In the genomic region with DNA sequence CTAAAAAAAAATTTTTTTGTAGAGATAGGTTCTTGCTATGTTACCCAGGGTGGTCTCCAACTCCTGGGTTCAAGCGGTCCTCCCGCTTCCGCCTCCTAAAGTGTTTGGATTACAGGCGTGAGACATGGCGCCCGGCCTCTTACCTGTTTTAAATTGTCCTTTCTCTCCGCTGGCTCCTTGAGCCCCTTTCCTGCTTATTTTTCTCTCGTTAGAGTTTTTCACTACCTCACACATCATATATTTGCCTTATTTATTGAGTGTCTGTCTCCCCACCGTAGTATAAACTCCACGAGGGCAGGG, we compare ENCODE assay signal across 1 cellular context.
A peak's percentile ranks its signal among the peaks of the same experiment; 100 is the strongest.
TF ChIP-seq lines count a peak whose summit lies in the region.

No MANE protein-coding gene starts in this region.

TF ChIP-seq in HepG2, 621 proteins besides CTCF, POLR2A, EP300 and RAD21:
- TF ChIP-seq ZNF207 (IDR thresholded peaks at IDR 0.05; ENCODE audit: borderline replicate concordance) (no peak), ZNF724P (CRISPR knock-in tag; IDR thresholded peaks at IDR 0.05; ENCODE audit: borderline replicate concordance) (0 out of 2 replicates have a peak, but pooled peaks have one; percentile 47), ZBTB20 (CRISPR knock-in tag; IDR thresholded peaks at IDR 0.05; ENCODE audit: borderline replicate concordance, low read depth) (peak; percentile 43; the same call in 1 of the 2 replicates), ZMYM3 (CRISPR knock-in tag; IDR thresholded peaks at IDR 0.05) (0 out of 2 replicates have a peak, but pooled peaks have one; percentile 11), ZNF335 (CRISPR knock-in tag; IDR thresholded peaks at IDR 0.05) (no peak), SNAPC2 (CRISPR knock-in tag; IDR thresholded peaks at IDR 0.05) (0 out of 2 replicates have a peak, but pooled peaks have one; percentile 48), ARNTL (CRISPR knock-in tag; IDR thresholded peaks at IDR 0.05) (0 out of 2 replicates have a peak, but pooled peaks have one; percentile 62), ZNF552 (CRISPR knock-in tag; IDR thresholded peaks at IDR 0.05; ENCODE audit: borderline replicate concordance) (0 out of 2 replicates have a peak, but pooled peaks have one; percentile 18), SAFB2 (CRISPR knock-in tag; IDR thresholded peaks at IDR 0.05; ENCODE audit: borderline replicate concordance, low read depth) (no peak), CBFB (CRISPR knock-in tag; IDR thresholded peaks at IDR 0.05) (0 out of 2 replicates have a peak, but pooled peaks have one; percentile 27), KMT2A (CRISPR knock-in tag; IDR thresholded peaks at IDR 0.05) (peak; percentile 1; the same call in 1 of the 2 replicates), ZMYM2 (CRISPR knock-in tag; IDR thresholded peaks at IDR 0.05) (0 out of 2 replicates have a peak, but pooled peaks have one; percentile 34), SP140L (CRISPR knock-in tag; IDR thresholded peaks at IDR 0.05; ENCODE audit: borderline replicate concordance) (0 out of 2 replicates have a peak, but pooled peaks have one; percentile 25), ZNF556 (CRISPR knock-in tag; IDR thresholded peaks at IDR 0.05; ENCODE audit: borderline replicate concordance) (0 out of 2 replicates have a peak, but pooled peaks have one; percentile 51), POGZ (CRISPR knock-in tag; IDR thresholded peaks at IDR 0.05) (no peak), ZSCAN9 (CRISPR knock-in tag; IDR thresholded peaks at IDR 0.05; ENCODE audit: borderline replicate concordance) (peak; percentile 35; the same call in 1 of the 2 replicates), ZNF160 (CRISPR knock-in tag; IDR thresholded peaks at IDR 0.05) (peak; percentile 31; the same call in 1 of the 2 replicates), MIER2 (CRISPR knock-in tag; IDR thresholded peaks at IDR 0.05) (peak; percentile 59; the same call in 1 of the 2 replicates), MEF2D (CRISPR knock-in tag; IDR thresholded peaks at IDR 0.05) (0 out of 2 replicates have a peak, but pooled peaks have one; percentile 54), ZBTB7B (CRISPR knock-in tag; IDR thresholded peaks at IDR 0.05) (0 out of 2 replicates have a peak, but pooled peaks have one; percentile 76), RBFOX2 (IDR thresholded peaks at IDR 0.05; ENCODE audit: low read depth, low read length) (no peak), SRY (CRISPR knock-in tag; IDR thresholded peaks at IDR 0.05) (0 out of 2 replicates have a peak, but pooled peaks have one; percentile 40), ZNF709 (CRISPR knock-in tag; IDR thresholded peaks at IDR 0.05) (0 out of 2 replicates have a peak, but pooled peaks have one; percentile 65), HNF4G (IDR thresholded peaks at IDR 0.05; ENCODE audit: borderline replicate concordance, low read depth, low read length) (no peak), HNF4G (CRISPR knock-in tag; IDR thresholded peaks at IDR 0.05; ENCODE audit: borderline replicate concordance, low read depth) (no peak), MYNN (CRISPR knock-in tag; IDR thresholded peaks at IDR 0.05; ENCODE audit: low read depth) (peak; percentile 67; the same call in 1 of the 2 replicates), MXD4 (CRISPR knock-in tag; IDR thresholded peaks at IDR 0.05) (0 out of 2 replicates have a peak, but pooled peaks have one; percentile 38), ZNF282 (IDR thresholded peaks at IDR 0.05; ENCODE audit: partially characterized antibody) (no peak), ZNF547 (CRISPR knock-in tag; IDR thresholded peaks at IDR 0.05) (0 out of 2 replicates have a peak, but pooled peaks have one; percentile 56), ZNF317 (CRISPR knock-in tag; IDR thresholded peaks at IDR 0.05) (peak; percentile 47; the same call in 1 of the 2 replicates), CEBPB (IDR thresholded peaks at IDR 0.05; ENCODE audit: borderline replicate concordance, low read depth, low read length) (no peak), E2F1 (CRISPR knock-in tag; IDR thresholded peaks at IDR 0.05) (no peak; the same call in 1 of the 2 replicates), TBX2 (CRISPR knock-in tag; IDR thresholded peaks at IDR 0.05; ENCODE audit: borderline replicate concordance) (no peak), LRRFIP1 (CRISPR knock-in tag; conservative IDR thresholded peaks at IDR 0.05) (no peak), KAT7 (CRISPR knock-in tag; IDR thresholded peaks at IDR 0.05; ENCODE audit: borderline replicate concordance) (no peak), ZNF350 (CRISPR knock-in tag; IDR thresholded peaks at IDR 0.05; ENCODE audit: borderline replicate concordance, low read depth) (0 out of 2 replicates have a peak, but pooled peaks have one; percentile 34), ZNF138 (CRISPR knock-in tag; IDR thresholded peaks at IDR 0.05; ENCODE audit: low read depth) (no peak)
- TF ChIP-seq, protein P1, sequence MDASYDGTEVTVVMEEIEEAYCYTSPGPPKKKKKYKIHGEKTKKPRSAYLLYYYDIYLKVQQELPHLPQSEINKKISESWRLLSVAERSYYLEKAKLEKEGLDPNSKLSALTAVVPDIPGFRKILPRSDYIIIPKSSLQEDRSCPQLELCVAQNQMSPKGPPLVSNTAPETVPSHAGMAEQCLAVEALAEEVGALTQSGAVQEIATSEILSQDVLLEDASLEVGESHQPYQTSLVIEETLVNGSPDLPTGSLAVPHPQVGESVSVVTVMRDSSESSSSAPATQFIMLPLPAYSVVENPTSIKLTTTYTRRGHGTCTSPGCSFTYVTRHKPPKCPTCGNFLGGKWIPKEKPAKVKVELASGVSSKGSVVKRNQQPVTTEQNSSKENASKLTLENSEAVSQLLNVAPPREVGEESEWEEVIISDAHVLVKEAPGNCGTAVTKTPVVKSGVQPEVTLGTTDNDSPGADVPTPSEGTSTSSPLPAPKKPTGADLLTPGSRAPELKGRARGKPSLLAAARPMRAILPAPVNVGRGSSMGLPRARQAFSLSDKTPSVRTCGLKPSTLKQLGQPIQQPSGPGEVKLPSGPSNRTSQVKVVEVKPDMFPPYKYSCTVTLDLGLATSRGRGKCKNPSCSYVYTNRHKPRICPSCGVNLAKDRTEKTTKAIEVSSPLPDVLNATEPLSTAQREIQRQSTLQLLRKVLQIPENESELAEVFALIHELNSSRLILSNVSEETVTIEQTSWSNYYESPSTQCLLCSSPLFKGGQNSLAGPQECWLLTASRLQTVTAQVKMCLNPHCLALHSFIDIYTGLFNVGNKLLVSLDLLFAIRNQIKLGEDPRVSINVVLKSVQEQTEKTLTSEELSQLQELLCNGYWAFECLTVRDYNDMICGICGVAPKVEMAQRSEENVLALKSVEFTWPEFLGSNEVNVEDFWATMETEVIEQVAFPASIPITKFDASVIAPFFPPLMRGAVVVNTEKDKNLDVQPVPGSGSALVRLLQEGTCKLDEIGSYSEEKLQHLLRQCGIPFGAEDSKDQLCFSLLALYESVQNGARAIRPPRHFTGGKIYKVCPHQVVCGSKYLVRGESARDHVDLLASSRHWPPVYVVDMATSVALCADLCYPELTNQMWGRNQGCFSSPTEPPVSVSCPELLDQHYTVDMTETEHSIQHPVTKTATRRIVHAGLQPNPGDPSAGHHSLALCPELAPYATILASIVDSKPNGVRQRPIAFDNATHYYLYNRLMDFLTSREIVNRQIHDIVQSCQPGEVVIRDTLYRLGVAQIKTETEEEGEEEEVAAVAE (CRISPR knock-in tag; IDR thresholded peaks at IDR 0.05; ENCODE audit: borderline replicate concordance), result 0 out of 2 replicates have a peak, but pooled peaks have one; percentile 72
- TF ChIP-seq, protein P2, sequence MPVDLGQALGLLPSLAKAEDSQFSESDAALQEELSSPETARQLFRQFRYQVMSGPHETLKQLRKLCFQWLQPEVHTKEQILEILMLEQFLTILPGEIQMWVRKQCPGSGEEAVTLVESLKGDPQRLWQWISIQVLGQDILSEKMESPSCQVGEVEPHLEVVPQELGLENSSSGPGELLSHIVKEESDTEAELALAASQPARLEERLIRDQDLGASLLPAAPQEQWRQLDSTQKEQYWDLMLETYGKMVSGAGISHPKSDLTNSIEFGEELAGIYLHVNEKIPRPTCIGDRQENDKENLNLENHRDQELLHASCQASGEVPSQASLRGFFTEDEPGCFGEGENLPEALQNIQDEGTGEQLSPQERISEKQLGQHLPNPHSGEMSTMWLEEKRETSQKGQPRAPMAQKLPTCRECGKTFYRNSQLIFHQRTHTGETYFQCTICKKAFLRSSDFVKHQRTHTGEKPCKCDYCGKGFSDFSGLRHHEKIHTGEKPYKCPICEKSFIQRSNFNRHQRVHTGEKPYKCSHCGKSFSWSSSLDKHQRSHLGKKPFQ (CRISPR knock-in tag; IDR thresholded peaks at IDR 0.05; ENCODE audit: insufficient replicate concordance), result peak; percentile 69
- TF ChIP-seq, protein P3, sequence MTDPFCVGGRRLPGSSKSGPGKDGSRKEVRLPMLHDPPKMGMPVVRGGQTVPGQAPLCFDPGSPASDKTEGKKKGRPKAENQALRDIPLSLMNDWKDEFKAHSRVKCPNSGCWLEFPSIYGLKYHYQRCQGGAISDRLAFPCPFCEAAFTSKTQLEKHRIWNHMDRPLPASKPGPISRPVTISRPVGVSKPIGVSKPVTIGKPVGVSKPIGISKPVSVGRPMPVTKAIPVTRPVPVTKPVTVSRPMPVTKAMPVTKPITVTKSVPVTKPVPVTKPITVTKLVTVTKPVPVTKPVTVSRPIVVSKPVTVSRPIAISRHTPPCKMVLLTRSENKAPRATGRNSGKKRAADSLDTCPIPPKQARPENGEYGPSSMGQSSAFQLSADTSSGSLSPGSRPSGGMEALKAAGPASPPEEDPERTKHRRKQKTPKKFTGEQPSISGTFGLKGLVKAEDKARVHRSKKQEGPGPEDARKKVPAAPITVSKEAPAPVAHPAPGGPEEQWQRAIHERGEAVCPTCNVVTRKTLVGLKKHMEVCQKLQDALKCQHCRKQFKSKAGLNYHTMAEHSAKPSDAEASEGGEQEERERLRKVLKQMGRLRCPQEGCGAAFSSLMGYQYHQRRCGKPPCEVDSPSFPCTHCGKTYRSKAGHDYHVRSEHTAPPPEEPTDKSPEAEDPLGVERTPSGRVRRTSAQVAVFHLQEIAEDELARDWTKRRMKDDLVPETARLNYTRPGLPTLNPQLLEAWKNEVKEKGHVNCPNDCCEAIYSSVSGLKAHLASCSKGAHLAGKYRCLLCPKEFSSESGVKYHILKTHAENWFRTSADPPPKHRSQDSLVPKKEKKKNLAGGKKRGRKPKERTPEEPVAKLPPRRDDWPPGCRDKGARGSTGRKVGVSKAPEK (CRISPR knock-in tag; IDR thresholded peaks at IDR 0.05; ENCODE audit: borderline replicate concordance), result peak; percentile 58; the same call in 1 of the 2 replicates
- TF ChIP-seq, protein P4, sequence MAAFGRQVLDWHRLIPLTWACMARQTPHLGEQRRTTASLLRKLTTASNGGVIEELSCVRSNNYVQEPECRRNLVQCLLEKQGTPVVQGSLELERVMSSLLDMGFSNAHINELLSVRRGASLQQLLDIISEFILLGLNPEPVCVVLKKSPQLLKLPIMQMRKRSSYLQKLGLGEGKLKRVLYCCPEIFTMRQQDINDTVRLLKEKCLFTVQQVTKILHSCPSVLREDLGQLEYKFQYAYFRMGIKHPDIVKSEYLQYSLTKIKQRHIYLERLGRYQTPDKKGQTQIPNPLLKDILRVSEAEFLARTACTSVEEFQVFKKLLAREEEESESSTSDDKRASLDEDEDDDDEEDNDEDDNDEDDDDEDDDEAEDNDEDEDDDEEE (CRISPR knock-in tag; IDR thresholded peaks at IDR 0.05), result peak; percentile 80; the same call in 1 of the 2 replicates
